Comparison of ENCODE assay signal across 1 cellular context in the genomic region with DNA sequence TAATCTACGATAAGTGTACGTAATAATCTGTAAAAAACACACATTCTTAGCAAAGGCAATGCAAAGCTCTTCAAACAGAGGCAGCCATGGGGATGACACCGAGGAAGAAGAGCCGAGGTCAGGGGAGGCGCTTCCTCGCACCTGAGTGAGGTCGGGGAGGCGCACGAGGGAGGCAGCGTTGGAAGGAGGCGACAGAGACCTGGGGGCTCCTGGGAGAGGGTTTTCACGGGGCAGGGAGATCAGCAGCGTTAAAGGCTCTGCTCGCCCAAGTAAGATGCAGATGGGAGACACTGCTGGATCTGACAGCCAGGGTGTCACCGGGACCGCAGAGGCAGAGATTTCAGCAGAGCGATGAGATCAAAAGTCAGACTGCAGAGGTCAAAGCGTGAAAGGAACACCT.
TF ChIP-seq lines count a peak whose summit lies in the region.

No MANE protein-coding gene starts in this region.

TF ChIP-seq in GM23338, 12 proteins besides CTCF, POLR2A, EP300 and RAD21 (continued from another document):
- TF ChIP-seq, protein P1, sequence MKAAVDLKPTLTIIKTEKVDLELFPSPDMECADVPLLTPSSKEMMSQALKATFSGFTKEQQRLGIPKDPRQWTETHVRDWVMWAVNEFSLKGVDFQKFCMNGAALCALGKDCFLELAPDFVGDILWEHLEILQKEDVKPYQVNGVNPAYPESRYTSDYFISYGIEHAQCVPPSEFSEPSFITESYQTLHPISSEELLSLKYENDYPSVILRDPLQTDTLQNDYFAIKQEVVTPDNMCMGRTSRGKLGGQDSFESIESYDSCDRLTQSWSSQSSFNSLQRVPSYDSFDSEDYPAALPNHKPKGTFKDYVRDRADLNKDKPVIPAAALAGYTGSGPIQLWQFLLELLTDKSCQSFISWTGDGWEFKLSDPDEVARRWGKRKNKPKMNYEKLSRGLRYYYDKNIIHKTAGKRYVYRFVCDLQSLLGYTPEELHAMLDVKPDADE (IDR thresholded peaks at IDR 0.05): no peak
- TF ChIP-seq ZNF331 (CRISPR knock-in tag; IDR thresholded peaks at IDR 0.05; ENCODE audit: low read depth) (no peak), ZNF114 (CRISPR knock-in tag; IDR thresholded peaks at IDR 0.05) (no peak), NANOG (IDR thresholded peaks at IDR 0.05; ENCODE audit: borderline replicate concordance) (no peak), JUNB (IDR thresholded peaks at IDR 0.05; ENCODE audit: unreplicated experiment) (no peak), POLR2AphosphoS5 (IDR thresholded peaks at IDR 0.05; ENCODE audit: low read depth) (no peak), EZH2phosphoT487 (IDR thresholded peaks at IDR 0.05; ENCODE audit: unreplicated experiment) (no peak), EZH2 (IDR thresholded peaks at IDR 0.05; ENCODE audit: low read depth, unreplicated experiment) (no peak), CREB1 (CRISPR knock-in tag; IDR thresholded peaks at IDR 0.05; ENCODE audit: low read depth) (no peak)
- TF ChIP-seq, protein P2, sequence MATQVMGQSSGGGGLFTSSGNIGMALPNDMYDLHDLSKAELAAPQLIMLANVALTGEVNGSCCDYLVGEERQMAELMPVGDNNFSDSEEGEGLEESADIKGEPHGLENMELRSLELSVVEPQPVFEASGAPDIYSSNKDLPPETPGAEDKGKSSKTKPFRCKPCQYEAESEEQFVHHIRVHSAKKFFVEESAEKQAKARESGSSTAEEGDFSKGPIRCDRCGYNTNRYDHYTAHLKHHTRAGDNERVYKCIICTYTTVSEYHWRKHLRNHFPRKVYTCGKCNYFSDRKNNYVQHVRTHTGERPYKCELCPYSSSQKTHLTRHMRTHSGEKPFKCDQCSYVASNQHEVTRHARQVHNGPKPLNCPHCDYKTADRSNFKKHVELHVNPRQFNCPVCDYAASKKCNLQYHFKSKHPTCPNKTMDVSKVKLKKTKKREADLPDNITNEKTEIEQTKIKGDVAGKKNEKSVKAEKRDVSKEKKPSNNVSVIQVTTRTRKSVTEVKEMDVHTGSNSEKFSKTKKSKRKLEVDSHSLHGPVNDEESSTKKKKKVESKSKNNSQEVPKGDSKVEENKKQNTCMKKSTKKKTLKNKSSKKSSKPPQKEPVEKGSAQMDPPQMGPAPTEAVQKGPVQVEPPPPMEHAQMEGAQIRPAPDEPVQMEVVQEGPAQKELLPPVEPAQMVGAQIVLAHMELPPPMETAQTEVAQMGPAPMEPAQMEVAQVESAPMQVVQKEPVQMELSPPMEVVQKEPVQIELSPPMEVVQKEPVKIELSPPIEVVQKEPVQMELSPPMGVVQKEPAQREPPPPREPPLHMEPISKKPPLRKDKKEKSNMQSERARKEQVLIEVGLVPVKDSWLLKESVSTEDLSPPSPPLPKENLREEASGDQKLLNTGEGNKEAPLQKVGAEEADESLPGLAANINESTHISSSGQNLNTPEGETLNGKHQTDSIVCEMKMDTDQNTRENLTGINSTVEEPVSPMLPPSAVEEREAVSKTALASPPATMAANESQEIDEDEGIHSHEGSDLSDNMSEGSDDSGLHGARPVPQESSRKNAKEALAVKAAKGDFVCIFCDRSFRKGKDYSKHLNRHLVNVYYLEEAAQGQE (IDR thresholded peaks at IDR 0.05; ENCODE audit: unreplicated experiment): no peak
- TF ChIP-seq, protein P3, sequence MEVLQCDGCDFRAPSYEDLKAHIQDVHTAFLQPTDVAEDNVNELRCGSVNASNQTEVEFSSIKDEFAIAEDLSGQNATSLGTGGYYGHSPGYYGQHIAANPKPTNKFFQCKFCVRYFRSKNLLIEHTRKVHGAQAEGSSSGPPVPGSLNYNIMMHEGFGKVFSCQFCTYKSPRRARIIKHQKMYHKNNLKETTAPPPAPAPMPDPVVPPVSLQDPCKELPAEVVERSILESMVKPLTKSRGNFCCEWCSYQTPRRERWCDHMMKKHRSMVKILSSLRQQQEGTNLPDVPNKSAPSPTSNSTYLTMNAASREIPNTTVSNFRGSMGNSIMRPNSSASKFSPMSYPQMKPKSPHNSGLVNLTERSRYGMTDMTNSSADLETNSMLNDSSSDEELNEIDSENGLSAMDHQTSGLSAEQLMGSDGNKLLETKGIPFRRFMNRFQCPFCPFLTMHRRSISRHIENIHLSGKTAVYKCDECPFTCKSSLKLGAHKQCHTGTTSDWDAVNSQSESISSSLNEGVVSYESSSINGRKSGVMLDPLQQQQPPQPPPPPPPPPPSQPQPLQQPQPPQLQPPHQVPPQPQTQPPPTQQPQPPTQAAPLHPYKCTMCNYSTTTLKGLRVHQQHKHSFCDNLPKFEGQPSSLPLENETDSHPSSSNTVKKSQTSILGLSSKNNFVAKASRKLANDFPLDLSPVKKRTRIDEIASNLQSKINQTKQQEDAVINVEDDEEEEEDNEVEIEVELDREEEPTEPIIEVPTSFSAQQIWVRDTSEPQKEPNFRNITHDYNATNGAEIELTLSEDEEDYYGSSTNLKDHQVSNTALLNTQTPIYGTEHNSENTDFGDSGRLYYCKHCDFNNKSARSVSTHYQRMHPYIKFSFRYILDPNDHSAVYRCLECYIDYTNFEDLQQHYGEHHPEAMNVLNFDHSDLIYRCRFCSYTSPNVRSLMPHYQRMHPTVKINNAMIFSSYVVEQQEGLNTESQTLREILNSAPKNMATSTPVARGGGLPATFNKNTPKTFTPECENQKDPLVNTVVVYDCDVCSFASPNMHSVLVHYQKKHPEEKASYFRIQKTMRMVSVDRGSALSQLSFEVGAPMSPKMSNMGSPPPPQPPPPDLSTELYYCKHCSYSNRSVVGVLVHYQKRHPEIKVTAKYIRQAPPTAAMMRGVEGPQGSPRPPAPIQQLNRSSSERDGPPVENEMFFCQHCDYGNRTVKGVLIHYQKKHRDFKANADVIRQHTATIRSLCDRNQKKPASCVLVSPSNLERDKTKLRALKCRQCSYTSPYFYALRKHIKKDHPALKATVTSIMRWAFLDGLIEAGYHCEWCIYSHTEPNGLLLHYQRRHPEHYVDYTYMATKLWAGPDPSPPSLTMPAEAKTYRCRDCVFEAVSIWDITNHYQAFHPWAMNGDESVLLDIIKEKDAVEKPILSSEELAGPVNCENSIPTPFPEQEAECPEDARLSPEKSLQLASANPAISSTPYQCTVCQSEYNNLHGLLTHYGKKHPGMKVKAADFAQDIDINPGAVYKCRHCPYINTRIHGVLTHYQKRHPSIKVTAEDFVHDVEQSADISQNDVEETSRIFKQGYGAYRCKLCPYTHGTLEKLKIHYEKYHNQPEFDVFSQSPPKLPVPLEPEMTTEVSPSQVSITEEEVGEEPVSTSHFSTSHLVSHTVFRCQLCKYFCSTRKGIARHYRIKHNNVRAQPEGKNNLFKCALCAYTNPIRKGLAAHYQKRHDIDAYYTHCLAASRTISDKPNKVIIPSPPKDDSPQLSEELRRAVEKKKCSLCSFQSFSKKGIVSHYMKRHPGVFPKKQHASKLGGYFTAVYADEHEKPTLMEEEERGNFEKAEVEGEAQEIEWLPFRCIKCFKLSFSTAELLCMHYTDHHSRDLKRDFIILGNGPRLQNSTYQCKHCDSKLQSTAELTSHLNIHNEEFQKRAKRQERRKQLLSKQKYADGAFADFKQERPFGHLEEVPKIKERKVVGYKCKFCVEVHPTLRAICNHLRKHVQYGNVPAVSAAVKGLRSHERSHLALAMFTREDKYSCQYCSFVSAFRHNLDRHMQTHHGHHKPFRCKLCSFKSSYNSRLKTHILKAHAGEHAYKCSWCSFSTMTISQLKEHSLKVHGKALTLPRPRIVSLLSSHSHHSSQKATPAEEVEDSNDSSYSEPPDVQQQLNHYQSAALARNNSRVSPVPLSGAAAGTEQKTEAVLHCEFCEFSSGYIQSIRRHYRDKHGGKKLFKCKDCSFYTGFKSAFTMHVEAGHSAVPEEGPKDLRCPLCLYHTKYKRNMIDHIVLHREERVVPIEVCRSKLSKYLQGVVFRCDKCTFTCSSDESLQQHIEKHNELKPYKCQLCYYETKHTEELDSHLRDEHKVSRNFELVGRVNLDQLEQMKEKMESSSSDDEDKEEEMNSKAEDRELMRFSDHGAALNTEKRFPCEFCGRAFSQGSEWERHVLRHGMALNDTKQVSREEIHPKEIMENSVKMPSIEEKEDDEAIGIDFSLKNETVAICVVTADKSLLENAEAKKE (CRISPR knock-in tag; IDR thresholded peaks at IDR 0.05): no peak
